Comparison of ENCODE assay signal across 1 cellular context in the genomic region with DNA sequence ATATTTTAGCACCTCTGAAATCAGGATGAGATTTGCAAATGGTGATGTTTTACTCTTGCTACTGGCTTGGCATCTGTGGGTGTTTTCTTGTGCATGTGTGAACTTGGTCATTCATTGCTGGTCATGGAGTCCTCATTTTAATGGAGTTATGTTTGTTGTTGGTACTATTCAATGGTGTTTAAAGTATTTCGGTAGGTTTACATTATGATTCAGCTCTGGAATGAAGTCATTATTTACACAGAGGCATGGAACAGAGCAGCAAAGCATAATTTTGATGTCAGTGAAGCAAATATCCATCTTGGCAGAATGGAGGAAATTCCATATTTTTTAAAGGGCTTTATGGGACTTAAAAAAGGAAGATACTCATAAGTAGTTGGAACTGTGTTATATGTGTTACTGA.
TF ChIP-seq lines count a peak whose summit lies in the region.

No MANE protein-coding gene starts in this region.

TF ChIP-seq in A549, 52 proteins besides CTCF, POLR2A, EP300 and RAD21 (continued from another document):
- TF ChIP-seq TFCP2L1 (CRISPR knock-in tag; IDR thresholded peaks at IDR 0.05), result no peak
- no peak for TF ChIP-seq NR3C1 (IDR thresholded peaks at IDR 0.05)
- TF ChIP-seq, protein P1, sequence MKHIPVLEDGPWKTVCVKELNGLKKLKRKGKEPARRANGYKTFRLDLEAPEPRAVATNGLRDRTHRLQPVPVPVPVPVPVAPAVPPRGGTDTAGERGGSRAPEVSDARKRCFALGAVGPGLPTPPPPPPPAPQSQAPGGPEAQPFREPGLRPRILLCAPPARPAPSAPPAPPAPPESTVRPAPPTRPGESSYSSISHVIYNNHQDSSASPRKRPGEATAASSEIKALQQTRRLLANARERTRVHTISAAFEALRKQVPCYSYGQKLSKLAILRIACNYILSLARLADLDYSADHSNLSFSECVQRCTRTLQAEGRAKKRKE (CRISPR knock-in tag; IDR thresholded peaks at IDR 0.05; ENCODE audit: low read depth), result no peak
- TF ChIP-seq, protein P2, sequence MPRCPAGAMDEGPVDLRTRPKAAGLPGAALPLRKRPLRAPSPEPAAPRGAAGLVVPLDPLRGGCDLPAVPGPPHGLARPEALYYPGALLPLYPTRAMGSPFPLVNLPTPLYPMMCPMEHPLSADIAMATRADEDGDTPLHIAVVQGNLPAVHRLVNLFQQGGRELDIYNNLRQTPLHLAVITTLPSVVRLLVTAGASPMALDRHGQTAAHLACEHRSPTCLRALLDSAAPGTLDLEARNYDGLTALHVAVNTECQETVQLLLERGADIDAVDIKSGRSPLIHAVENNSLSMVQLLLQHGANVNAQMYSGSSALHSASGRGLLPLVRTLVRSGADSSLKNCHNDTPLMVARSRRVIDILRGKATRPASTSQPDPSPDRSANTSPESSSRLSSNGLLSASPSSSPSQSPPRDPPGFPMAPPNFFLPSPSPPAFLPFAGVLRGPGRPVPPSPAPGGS (IDR thresholded peaks at IDR 0.05), result peak; percentile 46; the same call in 1 of the 3 replicates
- TF ChIP-seq JUNB (IDR thresholded peaks at IDR 0.05), result peak; percentile 87
- peak; percentile 38 to 59; a peak in 2 of 5 replicates for TF ChIP-seq JUN (IDR thresholded peaks at IDR 0.05)
- no peak for TF ChIP-seq EHMT2 (IDR thresholded peaks at IDR 0.05; ENCODE audit: low read depth)
- TF ChIP-seq ZC3H11A (IDR thresholded peaks at IDR 0.05), result no peak
